Comparison of ENCODE assay signal across 31 cellular contexts in genomic region chr17:44177641-44178040, GRCh38. TPM values are rescaled to one million over a fixed set of nuclear protein-coding genes. Genes with fewer than 3 reads are reported as not detected.
"Had no signal": no experiment of that assay in that cellular context is flagged by ENCODE, and none has a peak within 500 bp of the region (broad histone marks: within the 10 kb centered on the region; RNA-seq: fewer than 3 reads in every experiment).

No MANE protein-coding gene starts in this region.

- H3K27ac ChIP-seq: brain microvascular endothelial cell, coronary artery, gastroesophageal sphincter, hepatocyte, left ventricle myocardium inferior, right lobe of liver, suprapubic skin, transverse colon, uterus had no signal

- ATAC-seq: activated T-helper 17 cell treated with anti-CD3 and anti-CD28 coated beads, Interleukin-2, amount 50 U/mL, for 72 hours; effector memory CD8-positive, alpha-beta T cell; mucosa of descending colon; stimulated activated memory B cell treated with anti-CD40 and anti-IgM and Interleukin-4, amounts not matched to agents 10 μg/mL and 1 μg/mL and 100 μg/mL, for 72 hours had no signal

- H3K4me3 Mint-ChIP-seq: activated T-helper 17 cell treated with anti-CD3 and anti-CD28 coated beads, Interleukin-2, amount 50 U/mL, for 72 hours; effector memory CD8-positive, alpha-beta T cell; natural killer cell treated with Interleukin-12 subunit alpha and Interleukin-12 subunit beta and Interleukin-15 and Interleukin-18, amount 100 ng/mL, for 72 hours; stimulated activated memory B cell treated with anti-CD40 and anti-IgM and Interleukin-4, amounts not matched to agents 10 μg/mL and 1 μg/mL and 100 μg/mL, for 72 hours had no signal

- H3K4me1 Mint-ChIP-seq: activated T-helper 17 cell treated with anti-CD3 and anti-CD28 coated beads, Interleukin-2, amount 50 U/mL, for 72 hours had no signal

- DNase-seq: activated CD4-positive, alpha-beta T cell treated with anti-CD3 and anti-CD28 coated beads, Interleukin-2, amount 50 U/mL, for 1 hour; activated CD4-positive, CD25-positive, alpha-beta regulatory T cell treated with anti-CD3 and anti-CD28 coated beads, Interleukin-2, amount 50 U/mL, for 72 hours; activated CD8-positive, alpha-beta memory T cell treated with anti-CD3 and anti-CD28 coated beads for 24 hours; activated gamma-delta T cell treated with Interleukin-2 at 50 U/mL for 16 hours; activated naive CD4-positive, alpha-beta T cell treated with anti-CD3 and anti-CD28 coated beads, Interleukin-2, amount 50 U/mL, for 16 hours; amniotic stem cell; brain microvascular endothelial cell; effector memory CD8-positive, alpha-beta T cell; erythroblast; islet precursor cell; left ventricle myocardium inferior; mucosa of descending colon; right lobe of liver; stimulated activated CD4-positive, alpha-beta T cell treated with anti-CD3 and anti-CD28 coated beads, Interleukin-4, amount 100 ng/mL, for 1 hour; T-helper 2 cell; transverse colon; uterus had no signal

- H3K9me3 Mint-ChIP-seq: activated T-helper 17 cell treated with anti-CD3 and anti-CD28 coated beads, Interleukin-2, amount 50 U/mL, for 72 hours; effector memory CD8-positive, alpha-beta T cell; natural killer cell treated with Interleukin-12 subunit alpha and Interleukin-12 subunit beta and Interleukin-15 and Interleukin-18, amount 100 ng/mL, for 72 hours; stimulated activated memory B cell treated with anti-CD40 and anti-IgM and Interleukin-4, amounts not matched to agents 10 μg/mL and 1 μg/mL and 100 μg/mL, for 72 hours had no signal

- H3K27me3 Mint-ChIP-seq: activated T-helper 17 cell treated with anti-CD3 and anti-CD28 coated beads, Interleukin-2, amount 50 U/mL, for 72 hours; effector memory CD8-positive, alpha-beta T cell; natural killer cell treated with Interleukin-12 subunit alpha and Interleukin-12 subunit beta and Interleukin-15 and Interleukin-18, amount 100 ng/mL, for 72 hours; stimulated activated memory B cell treated with anti-CD40 and anti-IgM and Interleukin-4, amounts not matched to agents 10 μg/mL and 1 μg/mL and 100 μg/mL, for 72 hours had no signal

- H3K27ac Mint-ChIP-seq: activated T-helper 17 cell treated with anti-CD3 and anti-CD28 coated beads, Interleukin-2, amount 50 U/mL, for 72 hours; natural killer cell treated with Interleukin-12 subunit alpha and Interleukin-12 subunit beta and Interleukin-15 and Interleukin-18, amount 100 ng/mL, for 72 hours; stimulated activated memory B cell treated with anti-CD40 and anti-IgM and Interleukin-4, amounts not matched to agents 10 μg/mL and 1 μg/mL and 100 μg/mL, for 72 hours had no signal

RNA-seq across cellular contexts. Expression of gene ASB16, which starts 7.1 kb away (rescaled TPM):
- total RNA-seq: astrocyte, cerebellum, fibroblast of villous mesenchyme, lung microvascular endothelial cell, mesenteric fat pad, osteocyte, renal cortical epithelial cell, suprapubic skin had no signal
